26 cellular contexts compared by ENCODE assay signal in the genomic region with DNA sequence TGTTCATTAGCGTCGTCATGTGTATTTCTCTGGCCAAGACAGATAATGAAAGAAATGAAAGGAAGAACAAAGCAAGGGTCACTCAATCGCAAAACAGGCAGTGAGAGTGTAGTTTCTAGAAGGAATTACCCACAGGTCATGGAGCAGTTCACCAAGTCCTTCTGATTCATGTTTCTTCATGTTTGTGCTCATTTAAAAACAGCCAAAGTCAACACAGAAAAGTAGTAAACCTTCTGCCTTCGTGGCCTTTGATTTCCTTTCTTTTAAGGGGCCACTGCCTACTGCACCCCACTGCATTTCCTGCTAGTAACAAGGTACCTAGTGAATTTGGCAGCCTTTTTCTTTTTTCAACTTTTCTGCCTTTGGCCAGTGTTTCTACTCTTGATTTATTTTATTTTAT.
"Had no signal": no experiment of that assay in that cellular context is flagged by ENCODE, and none has a peak within 500 bp of the region (broad histone marks: within the 10 kb centered on the region; RNA-seq: fewer than 3 reads in every experiment).

No MANE protein-coding gene starts in this region.

- FAIRE-seq: kidney had no signal

- H3K4me3 ChIP-seq: colonic mucosa, dorsolateral prefrontal cortex, esophagus squamous epithelium, gastrocnemius medialis, heart right ventricle, lower lobe of right lung, mucosa of descending colon had no signal

- H3K27ac ChIP-seq: colonic mucosa, dorsolateral prefrontal cortex, epithelial cell of prostate, esophagus squamous epithelium, gastrocnemius medialis, heart right ventricle, lower lobe of right lung had no signal

- DNase-seq: colonic mucosa; cortex of kidney; dorsolateral prefrontal cortex; effector CD4-positive, alpha-beta T cell; effector memory CD4-positive, alpha-beta T cell; erythroblast; esophagus squamous epithelium; foreskin fibroblast; foreskin melanocyte; gastrocnemius medialis; glutamatergic neuron; head of caudate nucleus; heart right ventricle; hippocampal formation; islet precursor cell; kidney; kidney glomerular epithelial cell; left colon; left ventricle myocardium superior; lower lobe of right lung; mesenchymal stem cell; mucosa of descending colon; naive B cell had no signal

- H3K36me3 ChIP-seq: colonic mucosa, esophagus squamous epithelium, gastrocnemius medialis, heart right ventricle, lower lobe of right lung had no signal

- ATAC-seq: esophagus mucosa, gastrocnemius medialis, heart right ventricle, left colon, left lobe of liver, left ventricle myocardium superior, lower lobe of right lung, mucosa of descending colon had no signal

- H3K9me3 ChIP-seq: colonic mucosa, esophagus squamous epithelium, gastrocnemius medialis, heart right ventricle, lower lobe of right lung, mucosa of descending colon had no signal

- H3K27me3 ChIP-seq: colonic mucosa, gastrocnemius medialis had no signal

- H3K4me1 ChIP-seq: colonic mucosa, esophagus squamous epithelium, gastrocnemius medialis, heart right ventricle, lower lobe of right lung had no signal
